Comparison of ENCODE assay signal across 6 cellular contexts in genomic region chr17:1713160-1713877, GRCh38. TPM values are rescaled to one million over a fixed set of nuclear protein-coding genes. Genes with fewer than 3 reads are reported as not detected.
DNase-seq lines count a peak whose midpoint lies in the region; ATAC-seq and TF ChIP-seq lines count a peak whose summit lies in the region.

No MANE protein-coding gene starts in this region.

- no peaks in the 10 kb centered on the region for H3K9me3 ChIP-seq in Peyer's patch
- no peaks in the 10 kb centered on the region for H3K9me3 ChIP-seq in esophagus (ENCODE audit: control insufficient read depth in 2 of 2, insufficient read depth in 1 of 2, low read depth in 1 of 2, low read length in 1 of 2)

- ATAC-seq in GM18868 (IDR thresholded peaks at IDR 0.05; ENCODE audit: unreplicated experiment): no peak

- H3K4me1 ChIP-seq in Peyer's patch (peaks cover 0 to 45% (median 16%) of the 10 kb centered on the region in 4 donors), esophagus (ENCODE audit: control insufficient read depth in 2 of 2, insufficient read depth in 2 of 2, low read length in 1 of 2) (peaks cover 3 to 9% of the 10 kb centered on the region in 2 donors)

- TF ChIP-seq CTCF in Peyer's patch (IDR thresholded peaks at IDR 0.05): no peak

- peak overlapping the region; percentile 95 to 99 (median 97) for H3K27ac ChIP-seq in Peyer's patch
- peak overlapping the region; percentile 94 to 95 for H3K27ac ChIP-seq in esophagus (ENCODE audit: low read depth in 2 of 2, low read length in 1 of 2)
- H3K27ac ChIP-seq in skin epidermis: peak overlapping the region in 18 of 21 experiments; percentile 53 to 100 (median 98)

- 73 to 75% methylated on average over 10 of the region's 10 CpGs for WGBS in esophagus, 2 donors

- DNase-seq in Peyer's patch (peak in 1 of 3 donors; percentile 27), NCI-H526 (lab: John Stamatoyannopoulos, UW) (no peak), midbrain (lab: John Stamatoyannopoulos, UW) (no peak)

- H3K4me3 ChIP-seq in Peyer's patch (peak overlapping the region in 2 of 4 donors; percentile 75 to 93), esophagus (ENCODE audit: low read depth in 1 of 2, low read length in 2 of 2) (peak overlapping the region in 1 of 2 donors; percentile 84), skin epidermis (peak overlapping the region in 2 of 7 experiments; percentile 95 to 100)

- TF ChIP-seq POLR2A in Peyer's patch (IDR thresholded peaks at IDR 0.05): no peak

- H3K36me3 ChIP-seq in Peyer's patch (peaks cover 0 to 24% (median 0%) of the 10 kb centered on the region in 3 donors), esophagus (ENCODE audit: control insufficient read depth in 2 of 2, insufficient read depth in 2 of 2, low read length in 1 of 2) (peaks cover 6 to 10% of the 10 kb centered on the region in 2 donors)

- H3K27me3 ChIP-seq in Peyer's patch (no peaks in the 10 kb centered on the region), esophagus (ENCODE audit: control insufficient read depth in 1 of 2, insufficient read depth in 2 of 2, low read length in 2 of 2) (no peaks in the 10 kb centered on the region)

RNA-seq across cellular contexts. Expression of gene TLCD2, which starts 3.1 kb away (rescaled TPM):
- total RNA-seq in Peyer's patch: 10 to 100 TPM in 3 of 4 donors, 1 to 10 TPM in 1; 8.3 to 37.8 (median 19.5) TPM
- polyA plus RNA-seq in esophagus: 1 to 10 TPM; 3.6 to 3.8 TPM

RNA-seq across cellular contexts. Expression of gene WDR81, which starts 11.2 kb away (rescaled TPM):
- 10 to 100 TPM; 37.1 to 83.3 (median 59.2) TPM for total RNA-seq in Peyer's patch
- 10 to 100 TPM in 1 of 2 donors, 1 to 10 TPM in 1; 8.5 to 10.7 TPM for polyA plus RNA-seq in esophagus

RNA-seq across cellular contexts. Expression of gene PRPF8, which starts 28.7 kb away (rescaled TPM):
- 100 to 1,000 TPM; 138 to 390 (median 226) TPM for total RNA-seq in Peyer's patch
- 10 to 100 TPM; 74.5 to 82.1 TPM for polyA plus RNA-seq in esophagus

RNA-seq across cellular contexts. Expression of gene SERPINF2, which starts 29.4 kb away (rescaled TPM):
- 1 to 10 TPM; 4.0 to 9.6 (median 5.6) TPM for total RNA-seq in Peyer's patch
- polyA plus RNA-seq in esophagus: 1 to 10 TPM; 1.9 to 2.9 TPM

RNA-seq across cellular contexts. Expression of gene SERPINF1, which starts 48.5 kb away (rescaled TPM):
- total RNA-seq in Peyer's patch: 100 to 1,000 TPM in 1 of 4 donors, 10 to 100 TPM in 3; 28.7 to 306 (median 81.6) TPM
- polyA plus RNA-seq in esophagus: 10 to 100 TPM; 49.0 to 56.7 TPM
